19 cellular contexts compared by ENCODE assay signal in genomic region chr2:178799305-178799704, GRCh38. TPM values are rescaled to one million over a fixed set of nuclear protein-coding genes. Genes with fewer than 3 reads are reported as not detected.
DNase-seq lines count a peak whose midpoint lies in the region; ATAC-seq and TF ChIP-seq lines count a peak whose summit lies in the region.
"Had no signal": no experiment of that assay in that cellular context is flagged by ENCODE, and none has a peak within 500 bp of the region (broad histone marks: within the 10 kb centered on the region; RNA-seq: fewer than 3 reads in every experiment).

No MANE protein-coding gene starts in this region.

- no peak overlapping the region for H3K4me3 ChIP-seq in cardiac muscle cell
- peak overlapping the region; percentile 68 for H3K4me3 ChIP-seq in left ventricle myocardium inferior
- peak overlapping the region; percentile 80 for H3K4me3 ChIP-seq in psoas muscle
- H3K4me3 ChIP-seq: A549, GM23338 had no signal

- H3K27me3 ChIP-seq in cardiac muscle cell (no peaks in the 10 kb centered on the region), left ventricle myocardium inferior (ENCODE audit: low read depth) (no peaks in the 10 kb centered on the region), psoas muscle (ENCODE audit: insufficient read depth in 3 of 3, low read length in 2 of 3) (no peaks in the 10 kb centered on the region)

- no peak for ATAC-seq in Right ventricle myocardium inferior
- ATAC-seq in psoas muscle: peak; percentile 9 to 16 (median 14)
- no peak for ATAC-seq in GM21528 (IDR thresholded peaks at IDR 0.05; ENCODE audit: low FRiP score, unreplicated experiment)
- no peak for ATAC-seq in HG02571 (IDR thresholded peaks at IDR 0.05; ENCODE audit: unreplicated experiment)
- ATAC-seq: A549, GM23338, HCT116 had no signal

- DNase-seq in cardiac muscle cell (ENCODE audit: low read depth in 1 of 2, low spot score in 1 of 2): no peak
- no peak for DNase-seq in Right ventricle myocardium inferior (ENCODE audit: missing footprints)
- no peak for DNase-seq in left ventricle myocardium inferior
- peak in 1 of 2 donors; percentile 57 for DNase-seq in psoas muscle
- no peak for DNase-seq in SKM-1 (lab: John Stamatoyannopoulos, UW; ENCODE audit: unreplicated experiment)
- DNase-seq: AML-193; Caco-2; CD4-positive, alpha-beta T cell; H7; HFFc6; IMR-90 had no signal

- no peak for TF ChIP-seq CTCF in cardiac muscle cell (IDR thresholded peaks at IDR 0.05; ENCODE audit: low read depth, low read length)
- TF ChIP-seq CTCF in left ventricle myocardium inferior (IDR thresholded peaks at IDR 0.05; ENCODE audit: borderline replicate concordance): no peak
- TF ChIP-seq CTCF in psoas muscle (IDR thresholded peaks at IDR 0.05): no peak

- 49 to 63% (median 50%) methylated on average over 19 of the region's 19 CpGs for WGBS in psoas muscle, 3 donors

- H3K36me3 ChIP-seq in cardiac muscle cell (peaks cover 99% of the 10 kb centered on the region), left ventricle myocardium inferior (peaks cover 65% of the 10 kb centered on the region), psoas muscle (ENCODE audit: insufficient read depth in 1 of 2, low read depth in 1 of 2) (peaks cover 3 to 100% of the 10 kb centered on the region in 2 donors)

- intact Hi-C loops in Right ventricle myocardium inferior (cut with DNase I): no loop called here
- intact Hi-C loops in left ventricle myocardium inferior (cut with micrococcal nuclease): no loop called here
- intact Hi-C loops in psoas muscle (cut with DNase I): loop anchor here in 1 of 2 donors (5.0 kb wide), 1 partner anchor 113 kb away; no protein-coding TSS in a partner anchor

- H3K4me1 ChIP-seq in cardiac muscle cell (ENCODE audit: low read depth): peaks cover 44% of the 10 kb centered on the region
- peaks cover 40% of the 10 kb centered on the region for H3K4me1 ChIP-seq in left ventricle myocardium inferior
- peaks cover 34% of the 10 kb centered on the region for H3K4me1 ChIP-seq in psoas muscle
- H3K4me1 ChIP-seq: A549, Caco-2 had no signal

- H3K9me3 ChIP-seq in cardiac muscle cell (ENCODE audit: low read depth): no peaks in the 10 kb centered on the region
- no peaks in the 10 kb centered on the region for H3K9me3 ChIP-seq in left ventricle myocardium inferior (replicated peaks)
- H3K9me3 ChIP-seq in psoas muscle: no peaks in the 10 kb centered on the region
- H3K9me3 ChIP-seq: Caco-2 had no signal

- peak overlapping the region; percentile 70 for H3K27ac ChIP-seq in cardiac muscle cell
- H3K27ac ChIP-seq in left ventricle myocardium inferior (replicated peaks): peak overlapping the region; percentile 83
- peak overlapping the region; percentile 96 for H3K27ac ChIP-seq in psoas muscle
- H3K27ac ChIP-seq: 22Rv1, A549, C4-2B had no signal

RNA-seq across cellular contexts. Expression of gene TTN, which starts 7.9 kb away (rescaled TPM):
- total RNA-seq in cardiac muscle cell: 473 and 1,214 TPM in 2 replicates
- polyA plus RNA-seq in cardiac muscle cell: 1,208 and 1,558 TPM in 2 replicates
- 3,032 TPM for total RNA-seq in Right ventricle myocardium inferior
- 2,803 TPM for total RNA-seq in left ventricle myocardium inferior
- total RNA-seq in psoas muscle: 1,000 to 10,000 TPM; 4,462 to 7,650 (median 6,674) TPM
- 100 to 1,000 TPM; 137 to 248 (median 173) TPM for polyA plus RNA-seq in psoas muscle
- polyA plus RNA-seq: BJ had no signal

Comparison
In these comparisons a context has a peak if more than half of its experiments do, and no peak if none do; other contexts are left out.
1. ATAC-seq: peak in psoas muscle (4 of 4); none in Right ventricle myocardium inferior (single experiment), GM21528 (single experiment) and HG02571 (single experiment).
2. Peak in every context shown above with its lines, with median percentiles within 50 percentile points of each other: H3K27ac ChIP-seq.